9 cellular contexts compared by ENCODE assay signal in genomic region chr9:16039103-16039987, GRCh38.
DNase-seq lines count a peak whose midpoint lies in the region; ATAC-seq and TF ChIP-seq lines count a peak whose summit lies in the region.
"Had no signal": no experiment of that assay in that cellular context is flagged by ENCODE, and none has a peak within 500 bp of the region (broad histone marks: within the 10 kb centered on the region; RNA-seq: fewer than 3 reads in every experiment).

No MANE protein-coding gene starts in this region.

- TF ChIP-seq CTCF in endothelial cell (IDR thresholded peaks at IDR 0.05; ENCODE audit: unreplicated experiment) (peak; percentile 57), retinal pigment epithelial cell (conservative IDR thresholded peaks at IDR 0.05; ENCODE audit: low read depth, low read length) (peak; percentile 72), stomach (IDR thresholded peaks at IDR 0.05) (no peak), progenitor cell of endocrine pancreas (IDR thresholded peaks at IDR 0.05; ENCODE audit: unreplicated experiment) (no peak)

- H3K36me3 Mint-ChIP-seq in endothelial cell (ENCODE audit: low read depth, unreplicated experiment) = no peaks in the 10 kb centered on the region
- no peaks in the 10 kb centered on the region for H3K36me3 Mint-ChIP-seq in effector memory CD8-positive, alpha-beta T cell (ENCODE audit: insufficient read depth)
- H3K36me3 Mint-ChIP-seq in progenitor cell of endocrine pancreas (ENCODE audit: insufficient read depth) = no peaks in the 10 kb centered on the region

- H3K27ac Mint-ChIP-seq in endothelial cell (ENCODE audit: unreplicated experiment) = no peak overlapping the region
- H3K27ac Mint-ChIP-seq in effector memory CD8-positive, alpha-beta T cell = no peak overlapping the region
- no peak overlapping the region for H3K27ac Mint-ChIP-seq in progenitor cell of endocrine pancreas

- H3K27me3 Mint-ChIP-seq in endothelial cell (ENCODE audit: unreplicated experiment) = peaks cover 1% of the 10 kb centered on the region
- no peaks in the 10 kb centered on the region for H3K27me3 Mint-ChIP-seq in effector memory CD8-positive, alpha-beta T cell
- no peaks in the 10 kb centered on the region for H3K27me3 Mint-ChIP-seq in progenitor cell of endocrine pancreas

- TF ChIP-seq POLR2A in stomach (IDR thresholded peaks at IDR 0.05) = no peak

- TF ChIP-seq EP300 in stomach (IDR thresholded peaks at IDR 0.05) = no peak

- H3K4me3 Mint-ChIP-seq in endothelial cell (ENCODE audit: unreplicated experiment) (no peak overlapping the region), progenitor cell of endocrine pancreas (ENCODE audit: low read depth) (no peak overlapping the region)
- H3K4me3 Mint-ChIP-seq in effector memory CD8-positive, alpha-beta T cell = no peak overlapping the region

- H3K9me3 Mint-ChIP-seq in endothelial cell (ENCODE audit: unreplicated experiment) = no peaks in the 10 kb centered on the region
- peaks cover 9% of the 10 kb centered on the region in 2 donors for H3K9me3 Mint-ChIP-seq in effector memory CD8-positive, alpha-beta T cell
- no peaks in the 10 kb centered on the region for H3K9me3 Mint-ChIP-seq in progenitor cell of endocrine pancreas (ENCODE audit: low read depth)

- intact Hi-C loops in stomach (cut with DNase I; ENCODE audit: low total_unique reads) = no loop called here

- H3K9me3 ChIP-seq in stomach = no peaks in the 10 kb centered on the region

- H3K4me1 Mint-ChIP-seq in endothelial cell (ENCODE audit: unreplicated experiment) (no peaks in the 10 kb centered on the region), progenitor cell of endocrine pancreas (ENCODE audit: low read depth) (peaks cover 22% of the 10 kb centered on the region)
- H3K4me1 Mint-ChIP-seq in effector memory CD8-positive, alpha-beta T cell (ENCODE audit: low read depth in 2 of 2) = no peaks in the 10 kb centered on the region

- no peaks in the 10 kb centered on the region for H3K27me3 ChIP-seq in stomach

- peaks cover 0 to 11% (median 4%) of the 10 kb centered on the region in 4 donors for H3K4me1 ChIP-seq in stomach

- peak; percentile 66 for ATAC-seq in GM21576 (IDR thresholded peaks at IDR 0.05; ENCODE audit: unreplicated experiment)
- ATAC-seq in effector memory CD8-positive, alpha-beta T cell (replicated peaks) = no peak

- H3K27ac ChIP-seq in stomach = no peak overlapping the region
- H3K27ac ChIP-seq: SK-N-MC had no signal

- DNase-seq in M059J (ENCODE audit: low read depth) = peak; percentile 31
- peak; percentile 62 for DNase-seq in endothelial cell (ENCODE audit: low spot score)
- DNase-seq in retinal pigment epithelial cell (ENCODE audit: low read depth) = no peak
- no peak for DNase-seq in effector memory CD8-positive, alpha-beta T cell
- DNase-seq in stomach = no peak
- no peak for DNase-seq in progenitor cell of endocrine pancreas (ENCODE audit: low spot score, unreplicated experiment)
- DNase-seq: stimulated activated naive CD4-positive, alpha-beta T cell had no signal

- 42 to 52% (median 49%) methylated on average over 12 of the region's 12 CpGs for WGBS in stomach, 5 donors

- no peaks in the 10 kb centered on the region for H3K36me3 ChIP-seq in stomach

- no peak overlapping the region for H3K4me3 ChIP-seq in retinal pigment epithelial cell (ENCODE audit: low read length)
- H3K4me3 ChIP-seq in stomach = no peak overlapping the region
- H3K4me3 ChIP-seq: SK-N-MC had no signal

Comparison
In these comparisons a context has a peak if more than half of its experiments do, and no peak if none do; other contexts are left out.
1. DNase-seq: peak in M059J (single experiment) and endothelial cell (single experiment); none in retinal pigment epithelial cell (single experiment), effector memory CD8-positive, alpha-beta T cell (0 of 3), stomach (single experiment) and progenitor cell of endocrine pancreas (single experiment).
2. CTCF ChIP-seq: peak in endothelial cell (single experiment) and retinal pigment epithelial cell (single experiment); none in stomach (0 of 7) and progenitor cell of endocrine pancreas (single experiment).